In the genomic region with DNA sequence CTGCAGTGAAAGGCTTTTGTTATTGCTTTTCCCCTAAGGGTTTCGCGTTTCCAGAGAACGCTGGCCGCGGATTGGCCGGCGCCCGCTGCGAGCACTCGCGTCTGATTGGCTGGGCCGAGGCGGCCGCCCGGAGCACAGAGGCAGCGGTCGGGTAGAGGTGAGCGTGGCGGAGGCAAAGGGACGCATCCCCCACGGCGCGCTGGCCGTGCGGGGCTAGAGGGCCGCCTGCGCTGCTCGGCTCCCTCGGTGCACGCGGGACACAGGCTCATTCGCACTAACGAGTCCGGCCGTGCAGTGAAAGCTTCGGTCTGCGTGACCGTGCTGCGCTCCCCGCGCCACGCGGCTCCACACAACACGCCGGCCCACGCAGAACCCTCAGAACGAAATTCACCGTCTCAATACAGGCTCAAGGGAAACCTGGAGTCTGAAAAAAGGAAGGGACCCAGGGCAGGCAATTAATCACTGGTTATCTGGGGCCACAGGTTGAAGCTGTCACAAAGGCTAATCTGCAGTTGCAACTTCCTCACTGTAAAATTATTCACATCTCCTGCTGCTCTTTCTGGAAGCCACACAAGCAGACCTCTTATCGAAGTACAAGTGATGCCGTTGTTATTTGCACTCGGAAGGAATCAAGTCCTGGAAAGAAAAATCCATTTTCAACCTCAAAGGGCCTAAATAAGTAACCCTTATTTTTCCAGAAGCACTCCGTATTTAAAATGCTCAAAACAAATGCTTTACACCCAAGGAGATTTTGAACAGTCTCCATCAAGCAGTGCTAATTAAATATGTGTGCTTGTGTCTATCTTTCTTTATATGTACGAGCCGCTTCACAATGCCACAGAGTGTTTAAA, we compare ENCODE assay signal across 1 cellular context.
TF ChIP-seq lines count a peak whose summit lies in the region.

No MANE protein-coding gene starts in this region.

TF ChIP-seq in HepG2, 621 proteins besides CTCF, POLR2A, EP300 and RAD21 (continued from another document and continues in another):
- TF ChIP-seq, protein P1, sequence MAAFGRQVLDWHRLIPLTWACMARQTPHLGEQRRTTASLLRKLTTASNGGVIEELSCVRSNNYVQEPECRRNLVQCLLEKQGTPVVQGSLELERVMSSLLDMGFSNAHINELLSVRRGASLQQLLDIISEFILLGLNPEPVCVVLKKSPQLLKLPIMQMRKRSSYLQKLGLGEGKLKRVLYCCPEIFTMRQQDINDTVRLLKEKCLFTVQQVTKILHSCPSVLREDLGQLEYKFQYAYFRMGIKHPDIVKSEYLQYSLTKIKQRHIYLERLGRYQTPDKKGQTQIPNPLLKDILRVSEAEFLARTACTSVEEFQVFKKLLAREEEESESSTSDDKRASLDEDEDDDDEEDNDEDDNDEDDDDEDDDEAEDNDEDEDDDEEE (CRISPR knock-in tag; IDR thresholded peaks at IDR 0.05) = peak; percentile 28; the same call in 1 of the 2 replicates
- TF ChIP-seq, protein P2, sequence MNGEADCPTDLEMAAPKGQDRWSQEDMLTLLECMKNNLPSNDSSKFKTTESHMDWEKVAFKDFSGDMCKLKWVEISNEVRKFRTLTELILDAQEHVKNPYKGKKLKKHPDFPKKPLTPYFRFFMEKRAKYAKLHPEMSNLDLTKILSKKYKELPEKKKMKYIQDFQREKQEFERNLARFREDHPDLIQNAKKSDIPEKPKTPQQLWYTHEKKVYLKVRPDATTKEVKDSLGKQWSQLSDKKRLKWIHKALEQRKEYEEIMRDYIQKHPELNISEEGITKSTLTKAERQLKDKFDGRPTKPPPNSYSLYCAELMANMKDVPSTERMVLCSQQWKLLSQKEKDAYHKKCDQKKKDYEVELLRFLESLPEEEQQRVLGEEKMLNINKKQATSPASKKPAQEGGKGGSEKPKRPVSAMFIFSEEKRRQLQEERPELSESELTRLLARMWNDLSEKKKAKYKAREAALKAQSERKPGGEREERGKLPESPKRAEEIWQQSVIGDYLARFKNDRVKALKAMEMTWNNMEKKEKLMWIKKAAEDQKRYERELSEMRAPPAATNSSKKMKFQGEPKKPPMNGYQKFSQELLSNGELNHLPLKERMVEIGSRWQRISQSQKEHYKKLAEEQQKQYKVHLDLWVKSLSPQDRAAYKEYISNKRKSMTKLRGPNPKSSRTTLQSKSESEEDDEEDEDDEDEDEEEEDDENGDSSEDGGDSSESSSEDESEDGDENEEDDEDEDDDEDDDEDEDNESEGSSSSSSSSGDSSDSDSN (CRISPR knock-in tag; IDR thresholded peaks at IDR 0.05) = peak; percentile 80
- TF ChIP-seq, protein P3, sequence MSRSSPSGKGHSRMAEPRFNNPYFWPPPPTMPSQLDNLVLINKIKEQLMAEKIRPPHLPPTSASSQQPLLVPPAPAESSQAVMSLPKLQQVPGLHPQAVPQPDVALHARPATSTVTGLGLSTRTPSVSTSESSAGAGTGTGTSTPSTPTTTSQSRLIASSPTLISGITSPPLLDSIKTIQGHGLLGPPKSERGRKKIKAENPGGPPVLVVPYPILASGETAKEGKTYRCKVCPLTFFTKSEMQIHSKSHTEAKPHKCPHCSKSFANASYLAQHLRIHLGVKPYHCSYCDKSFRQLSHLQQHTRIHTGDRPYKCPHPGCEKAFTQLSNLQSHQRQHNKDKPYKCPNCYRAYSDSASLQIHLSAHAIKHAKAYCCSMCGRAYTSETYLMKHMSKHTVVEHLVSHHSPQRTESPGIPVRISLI (CRISPR knock-in tag; IDR thresholded peaks at IDR 0.05; ENCODE audit: borderline replicate concordance) = peak; percentile 41; the same call in 1 of the 2 replicates
- TF ChIP-seq U2AF2 (IDR thresholded peaks at IDR 0.05; ENCODE audit: low read depth, low read length) (no peak), ZNF878 (CRISPR knock-in tag; IDR thresholded peaks at IDR 0.05) (no peak), ZNF674 (CRISPR knock-in tag; IDR thresholded peaks at IDR 0.05; ENCODE audit: low read depth) (no peak), ZNF234 (CRISPR knock-in tag; conservative IDR thresholded peaks at IDR 0.05) (no peak), HNRNPLL (IDR thresholded peaks at IDR 0.05; ENCODE audit: low read depth, low read length, poor library complexity, severe bottlenecking) (peak; percentile 63), JUN (CRISPR knock-in tag; IDR thresholded peaks at IDR 0.05) (no peak), AGO1 (IDR thresholded peaks at IDR 0.05; ENCODE audit: low read depth, low read length, poor library complexity, severe bottlenecking) (no peak), SP140L (CRISPR knock-in tag; IDR thresholded peaks at IDR 0.05; ENCODE audit: borderline replicate concordance) (no peak), ZNF224 (CRISPR knock-in tag; IDR thresholded peaks at IDR 0.05) (no peak), ZNF749 (CRISPR knock-in tag; IDR thresholded peaks at IDR 0.05; ENCODE audit: borderline replicate concordance) (no peak), CREB1 (IDR thresholded peaks at IDR 0.05) (no peak), CREB1 (CRISPR knock-in tag; IDR thresholded peaks at IDR 0.05) (no peak), MAFG (CRISPR knock-in tag; IDR thresholded peaks at IDR 0.05) (no peak), ZNF121 (CRISPR knock-in tag; IDR thresholded peaks at IDR 0.05) (no peak), NCOA5 (CRISPR knock-in tag; IDR thresholded peaks at IDR 0.05) (no peak), CBFB (CRISPR knock-in tag; IDR thresholded peaks at IDR 0.05) (no peak), TAF15 (IDR thresholded peaks at IDR 0.05; ENCODE audit: low read depth, low read length, poor library complexity, severe bottlenecking) (no peak), NR2F2 (IDR thresholded peaks at IDR 0.05; ENCODE audit: borderline replicate concordance, low read depth) (no peak), HCFC1 (IDR thresholded peaks at IDR 0.05; ENCODE audit: low read depth, low read length) (no peak), RELA (CRISPR knock-in tag; IDR thresholded peaks at IDR 0.05) (no peak)
- TF ChIP-seq, protein P4, sequence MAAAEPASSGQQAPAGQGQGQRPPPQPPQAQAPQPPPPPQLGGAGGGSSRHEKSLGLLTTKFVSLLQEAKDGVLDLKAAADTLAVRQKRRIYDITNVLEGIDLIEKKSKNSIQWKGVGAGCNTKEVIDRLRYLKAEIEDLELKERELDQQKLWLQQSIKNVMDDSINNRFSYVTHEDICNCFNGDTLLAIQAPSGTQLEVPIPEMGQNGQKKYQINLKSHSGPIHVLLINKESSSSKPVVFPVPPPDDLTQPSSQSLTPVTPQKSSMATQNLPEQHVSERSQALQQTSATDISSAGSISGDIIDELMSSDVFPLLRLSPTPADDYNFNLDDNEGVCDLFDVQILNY (CRISPR knock-in tag; conservative IDR thresholded peaks at IDR 0.05) = no peak
- TF ChIP-seq, protein P5, sequence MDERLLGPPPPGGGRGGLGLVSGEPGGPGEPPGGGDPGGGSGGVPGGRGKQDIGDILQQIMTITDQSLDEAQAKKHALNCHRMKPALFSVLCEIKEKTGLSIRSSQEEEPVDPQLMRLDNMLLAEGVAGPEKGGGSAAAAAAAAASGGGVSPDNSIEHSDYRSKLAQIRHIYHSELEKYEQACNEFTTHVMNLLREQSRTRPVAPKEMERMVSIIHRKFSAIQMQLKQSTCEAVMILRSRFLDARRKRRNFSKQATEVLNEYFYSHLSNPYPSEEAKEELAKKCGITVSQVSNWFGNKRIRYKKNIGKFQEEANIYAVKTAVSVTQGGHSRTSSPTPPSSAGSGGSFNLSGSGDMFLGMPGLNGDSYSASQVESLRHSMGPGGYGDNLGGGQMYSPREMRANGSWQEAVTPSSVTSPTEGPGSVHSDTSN (CRISPR knock-in tag; IDR thresholded peaks at IDR 0.05) = no peak
- TF ChIP-seq, protein P6, sequence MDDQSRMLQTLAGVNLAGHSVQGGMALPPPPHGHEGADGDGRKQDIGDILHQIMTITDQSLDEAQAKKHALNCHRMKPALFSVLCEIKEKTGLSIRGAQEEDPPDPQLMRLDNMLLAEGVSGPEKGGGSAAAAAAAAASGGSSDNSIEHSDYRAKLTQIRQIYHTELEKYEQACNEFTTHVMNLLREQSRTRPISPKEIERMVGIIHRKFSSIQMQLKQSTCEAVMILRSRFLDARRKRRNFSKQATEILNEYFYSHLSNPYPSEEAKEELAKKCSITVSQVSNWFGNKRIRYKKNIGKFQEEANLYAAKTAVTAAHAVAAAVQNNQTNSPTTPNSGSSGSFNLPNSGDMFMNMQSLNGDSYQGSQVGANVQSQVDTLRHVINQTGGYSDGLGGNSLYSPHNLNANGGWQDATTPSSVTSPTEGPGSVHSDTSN (CRISPR knock-in tag; IDR thresholded peaks at IDR 0.05; ENCODE audit: borderline replicate concordance) = no peak
- TF ChIP-seq, protein P7, sequence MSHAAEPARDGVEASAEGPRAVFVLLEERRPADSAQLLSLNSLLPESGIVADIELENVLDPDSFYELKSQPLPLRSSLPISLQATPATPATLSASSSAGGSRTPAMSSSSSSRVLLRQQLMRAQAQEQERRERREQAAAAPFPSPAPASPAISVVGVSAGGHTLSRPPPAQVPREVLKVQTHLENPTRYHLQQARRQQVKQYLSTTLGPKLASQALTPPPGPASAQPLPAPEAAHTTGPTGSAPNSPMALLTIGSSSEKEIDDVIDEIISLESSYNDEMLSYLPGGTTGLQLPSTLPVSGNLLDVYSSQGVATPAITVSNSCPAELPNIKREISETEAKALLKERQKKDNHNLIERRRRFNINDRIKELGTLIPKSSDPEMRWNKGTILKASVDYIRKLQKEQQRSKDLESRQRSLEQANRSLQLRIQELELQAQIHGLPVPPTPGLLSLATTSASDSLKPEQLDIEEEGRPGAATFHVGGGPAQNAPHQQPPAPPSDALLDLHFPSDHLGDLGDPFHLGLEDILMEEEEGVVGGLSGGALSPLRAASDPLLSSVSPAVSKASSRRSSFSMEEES (CRISPR knock-in tag; IDR thresholded peaks at IDR 0.05) = no peak
- TF ChIP-seq, protein P8, sequence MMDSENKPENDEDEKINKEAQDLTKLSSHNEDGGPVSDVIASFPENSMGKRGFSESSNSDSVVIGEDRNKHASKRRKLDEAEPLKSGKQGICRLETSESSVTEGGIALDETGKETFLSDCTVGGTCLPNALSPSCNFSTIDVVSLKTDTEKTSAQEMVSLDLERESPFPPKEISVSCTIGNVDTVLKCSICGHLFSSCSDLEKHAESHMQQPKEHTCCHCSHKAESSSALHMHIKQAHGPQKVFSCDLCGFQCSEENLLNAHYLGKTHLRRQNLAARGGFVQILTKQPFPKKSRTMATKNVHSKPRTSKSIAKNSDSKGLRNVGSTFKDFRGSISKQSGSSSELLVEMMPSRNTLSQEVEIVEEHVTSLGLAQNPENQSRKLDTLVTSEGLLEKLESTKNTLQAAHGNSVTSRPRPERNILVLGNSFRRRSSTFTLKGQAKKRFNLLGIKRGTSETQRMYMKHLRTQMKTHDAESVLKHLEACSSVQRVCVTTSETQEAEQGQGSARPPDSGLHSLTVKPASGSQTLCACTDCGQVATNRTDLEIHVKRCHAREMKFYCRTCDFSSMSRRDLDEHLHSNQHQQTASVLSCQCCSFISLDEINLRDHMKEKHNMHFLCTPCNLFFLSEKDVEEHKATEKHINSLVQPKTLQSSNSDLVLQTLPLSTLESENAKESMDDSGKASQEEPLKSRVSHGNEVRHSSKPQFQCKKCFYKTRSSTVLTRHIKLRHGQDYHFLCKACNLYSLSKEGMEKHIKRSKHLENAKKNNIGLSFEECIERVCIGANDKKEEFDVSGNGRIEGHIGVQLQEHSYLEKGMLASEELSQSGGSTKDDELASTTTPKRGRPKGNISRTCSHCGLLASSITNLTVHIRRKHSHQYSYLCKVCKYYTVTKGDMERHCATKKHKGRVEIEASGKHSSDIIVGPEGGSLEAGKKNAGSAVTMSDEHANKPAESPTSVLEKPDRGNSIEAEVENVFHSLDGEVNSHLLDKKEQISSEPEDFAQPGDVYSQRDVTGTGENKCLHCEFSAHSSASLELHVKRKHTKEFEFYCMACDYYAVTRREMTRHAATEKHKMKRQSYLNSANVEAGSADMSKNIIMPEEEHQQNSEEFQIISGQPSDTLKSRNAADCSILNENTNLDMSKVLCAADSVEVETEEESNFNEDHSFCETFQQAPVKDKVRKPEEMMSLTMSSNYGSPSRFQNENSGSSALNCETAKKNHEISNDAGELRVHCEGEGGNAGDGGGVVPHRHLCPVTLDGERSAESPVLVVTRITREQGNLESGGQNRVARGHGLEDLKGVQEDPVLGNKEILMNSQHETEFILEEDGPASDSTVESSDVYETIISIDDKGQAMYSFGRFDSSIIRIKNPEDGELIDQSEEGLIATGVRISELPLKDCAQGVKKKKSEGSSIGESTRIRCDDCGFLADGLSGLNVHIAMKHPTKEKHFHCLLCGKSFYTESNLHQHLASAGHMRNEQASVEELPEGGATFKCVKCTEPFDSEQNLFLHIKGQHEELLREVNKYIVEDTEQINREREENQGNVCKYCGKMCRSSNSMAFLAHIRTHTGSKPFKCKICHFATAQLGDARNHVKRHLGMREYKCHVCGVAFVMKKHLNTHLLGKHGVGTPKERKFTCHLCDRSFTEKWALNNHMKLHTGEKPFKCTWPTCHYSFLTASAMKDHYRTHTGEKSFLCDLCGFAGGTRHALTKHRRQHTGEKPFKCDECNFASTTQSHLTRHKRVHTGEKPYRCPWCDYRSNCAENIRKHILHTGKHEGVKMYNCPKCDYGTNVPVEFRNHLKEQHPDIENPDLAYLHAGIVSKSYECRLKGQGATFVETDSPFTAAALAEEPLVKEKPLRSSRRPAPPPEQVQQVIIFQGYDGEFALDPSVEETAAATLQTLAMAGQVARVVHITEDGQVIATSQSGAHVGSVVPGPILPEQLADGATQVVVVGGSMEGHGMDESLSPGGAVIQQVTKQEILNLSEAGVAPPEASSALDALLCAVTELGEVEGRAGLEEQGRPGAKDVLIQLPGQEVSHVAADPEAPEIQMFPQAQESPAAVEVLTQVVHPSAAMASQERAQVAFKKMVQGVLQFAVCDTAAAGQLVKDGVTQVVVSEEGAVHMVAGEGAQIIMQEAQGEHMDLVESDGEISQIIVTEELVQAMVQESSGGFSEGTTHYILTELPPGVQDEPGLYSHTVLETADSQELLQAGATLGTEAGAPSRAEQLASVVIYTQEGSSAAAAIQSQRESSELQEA (CRISPR knock-in tag; IDR thresholded peaks at IDR 0.05; ENCODE audit: not compliant biosample characterization) = no peak
- TF ChIP-seq, protein P9, sequence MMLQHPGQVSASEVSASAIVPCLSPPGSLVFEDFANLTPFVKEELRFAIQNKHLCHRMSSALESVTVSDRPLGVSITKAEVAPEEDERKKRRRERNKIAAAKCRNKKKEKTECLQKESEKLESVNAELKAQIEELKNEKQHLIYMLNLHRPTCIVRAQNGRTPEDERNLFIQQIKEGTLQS (CRISPR knock-in tag; IDR thresholded peaks at IDR 0.05) = no peak
- TF ChIP-seq, protein P10, sequence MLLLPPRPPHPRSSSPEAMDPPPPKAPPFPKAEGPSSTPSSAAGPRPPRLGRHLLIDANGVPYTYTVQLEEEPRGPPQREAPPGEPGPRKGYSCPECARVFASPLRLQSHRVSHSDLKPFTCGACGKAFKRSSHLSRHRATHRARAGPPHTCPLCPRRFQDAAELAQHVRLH (CRISPR knock-in tag; IDR thresholded peaks at IDR 0.05; ENCODE audit: borderline replicate concordance, low read depth) = no peak
- TF ChIP-seq, protein P11, sequence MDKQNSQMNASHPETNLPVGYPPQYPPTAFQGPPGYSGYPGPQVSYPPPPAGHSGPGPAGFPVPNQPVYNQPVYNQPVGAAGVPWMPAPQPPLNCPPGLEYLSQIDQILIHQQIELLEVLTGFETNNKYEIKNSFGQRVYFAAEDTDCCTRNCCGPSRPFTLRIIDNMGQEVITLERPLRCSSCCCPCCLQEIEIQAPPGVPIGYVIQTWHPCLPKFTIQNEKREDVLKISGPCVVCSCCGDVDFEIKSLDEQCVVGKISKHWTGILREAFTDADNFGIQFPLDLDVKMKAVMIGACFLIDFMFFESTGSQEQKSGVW (CRISPR knock-in tag; IDR thresholded peaks at IDR 0.05; ENCODE audit: borderline replicate concordance) = no peak
- TF ChIP-seq, protein P12, sequence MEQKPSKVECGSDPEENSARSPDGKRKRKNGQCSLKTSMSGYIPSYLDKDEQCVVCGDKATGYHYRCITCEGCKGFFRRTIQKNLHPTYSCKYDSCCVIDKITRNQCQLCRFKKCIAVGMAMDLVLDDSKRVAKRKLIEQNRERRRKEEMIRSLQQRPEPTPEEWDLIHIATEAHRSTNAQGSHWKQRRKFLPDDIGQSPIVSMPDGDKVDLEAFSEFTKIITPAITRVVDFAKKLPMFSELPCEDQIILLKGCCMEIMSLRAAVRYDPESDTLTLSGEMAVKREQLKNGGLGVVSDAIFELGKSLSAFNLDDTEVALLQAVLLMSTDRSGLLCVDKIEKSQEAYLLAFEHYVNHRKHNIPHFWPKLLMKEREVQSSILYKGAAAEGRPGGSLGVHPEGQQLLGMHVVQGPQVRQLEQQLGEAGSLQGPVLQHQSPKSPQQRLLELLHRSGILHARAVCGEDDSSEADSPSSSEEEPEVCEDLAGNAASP (CRISPR knock-in tag; IDR thresholded peaks at IDR 0.05; ENCODE audit: borderline replicate concordance) = no peak
